Comparison of ENCODE assay signal across 8 cellular contexts in the genomic region with DNA sequence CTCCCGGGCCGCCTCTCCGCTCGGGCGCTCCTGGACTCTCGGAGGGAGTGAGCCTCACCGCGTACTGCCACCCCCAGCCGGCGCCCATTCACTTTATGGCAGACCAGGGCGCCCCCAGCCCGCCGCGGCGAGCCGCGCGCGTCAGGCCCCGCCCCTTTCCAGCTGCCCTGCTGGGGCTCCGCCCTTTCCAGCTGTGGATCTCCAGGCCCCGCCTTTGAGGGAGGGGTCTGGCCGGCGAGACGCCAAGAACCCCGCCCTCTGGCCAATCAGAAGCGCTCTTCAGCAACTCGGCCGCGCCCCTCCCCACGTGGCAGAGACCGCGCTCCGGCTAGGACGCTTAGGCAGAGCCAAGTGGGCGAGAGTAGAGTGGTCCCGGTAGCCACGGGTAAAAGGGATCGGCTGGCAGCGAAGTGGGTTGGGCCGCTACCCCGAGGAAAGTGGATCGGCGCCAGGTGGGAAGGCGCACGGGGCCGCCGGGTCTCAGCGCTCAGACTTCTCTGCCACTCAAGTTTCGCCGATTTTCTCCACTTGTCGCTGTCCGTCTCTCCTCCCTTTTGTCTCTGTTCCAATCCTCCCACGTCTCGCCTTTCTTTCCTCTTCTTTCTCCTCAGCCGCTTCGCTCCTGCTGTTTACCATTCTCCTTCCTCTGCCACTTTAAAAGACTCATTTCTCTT. TPM values are rescaled to one million over a fixed set of nuclear protein-coding genes. Genes with fewer than 3 reads are reported as not detected.
DNase-seq lines count a peak whose midpoint lies in the region; ATAC-seq and TF ChIP-seq lines count a peak whose summit lies in the region.

Gene PITX3 (minus strand): TSS at position 69 of the 674 bp plus-strand sequence. CDS start 9,432 bp downstream, outside the sequence.

- TF ChIP-seq CTCF in LNCaP clone FGC (IDR thresholded peaks at IDR 0.05; ENCODE audit: control insufficient read depth, extremely low read depth, insufficient read depth): no peak
- peak in 1 of 3 experiments; percentile 23 for TF ChIP-seq CTCF in ascending aorta (IDR thresholded peaks at IDR 0.05)

- no peaks in the 10 kb centered on the region for H3K9me3 Mint-ChIP-seq in T-helper 2 cell treated with Interferon-gamma antibody and Interleukin-4, amounts not matched to agents 5 μg/mL and 100 μg/mL, for 36 hours

- no peaks in the 10 kb centered on the region for H3K36me3 ChIP-seq in ascending aorta
- H3K36me3 ChIP-seq in urinary bladder (ENCODE audit: insufficient read depth): no peaks in the 10 kb centered on the region

- intact Hi-C loops in ascending aorta (cut with DNase I): loop anchor here (5.0 kb wide), 1 partner anchor 261 kb away; the partner anchor contains the start of genes ACTR1A and SUFU
- intact Hi-C loops in right cardiac atrium (cut with DNase I): no loop called here

- H3K4me1 Mint-ChIP-seq in T-helper 2 cell treated with Interferon-gamma antibody and Interleukin-4, amounts not matched to agents 5 μg/mL and 100 μg/mL, for 36 hours (ENCODE audit: low read depth): peaks cover 18% of the 10 kb centered on the region

- H3K27me3 Mint-ChIP-seq in T-helper 2 cell treated with Interferon-gamma antibody and Interleukin-4, amounts not matched to agents 5 μg/mL and 100 μg/mL, for 36 hours (ENCODE audit: low read depth): peaks cover 46% of the 10 kb centered on the region

- peak within 1 kb of the TSS; percentile 86 for H3K4me3 Mint-ChIP-seq in T-helper 2 cell treated with Interferon-gamma antibody and Interleukin-4, amounts not matched to agents 5 μg/mL and 100 μg/mL, for 36 hours

- peak; percentile 44 for ATAC-seq in GM21515 (IDR thresholded peaks at IDR 0.05; ENCODE audit: unreplicated experiment)
- ATAC-seq in right cardiac atrium: peak; percentile 84 to 86

- H3K27me3 ChIP-seq in ascending aorta (no peaks in the 10 kb centered on the region), right cardiac atrium (ENCODE audit: control insufficient read depth, insufficient read depth) (no peaks in the 10 kb centered on the region)

- DNase-seq in DMS 273 (lab: John Stamatoyannopoulos, UW; ENCODE audit: unreplicated experiment) (peak; percentile 90), LNCaP clone FGC (ENCODE audit: low read depth) (no peak), ascending aorta (ENCODE audit: low spot score in 2 of 2) (peak; percentile 79 to 95), right cardiac atrium (peak; percentile 95 to 98 (median 98)), putamen (ENCODE audit: low spot score) (peak; percentile 40)
- peak; percentile 93 for DNase-seq in T-helper 2 cell treated with Interferon-gamma antibody and Interleukin-4, amounts not matched to agents 5 μg/mL and 100 μg/mL, for 36 hours (ENCODE audit: low spot score)

- H3K9me3 ChIP-seq in ascending aorta: no peaks in the 10 kb centered on the region
- no peaks in the 10 kb centered on the region for H3K9me3 ChIP-seq in right cardiac atrium (ENCODE audit: control insufficient read depth, low read length)

- H3K27ac ChIP-seq in ascending aorta: no peak within 1 kb of the TSS
- no peak within 1 kb of the TSS for H3K27ac ChIP-seq in right cardiac atrium (ENCODE audit: low read length)
- H3K27ac ChIP-seq in urinary bladder (ENCODE audit: low read depth): no peak within 1 kb of the TSS

- peaks cover 2% of the 10 kb centered on the region for H3K36me3 Mint-ChIP-seq in T-helper 2 cell treated with Interferon-gamma antibody and Interleukin-4, amounts not matched to agents 5 μg/mL and 100 μg/mL, for 36 hours (ENCODE audit: low read depth)

- peak within 1 kb of the TSS; percentile 47 for H3K4me3 ChIP-seq in LNCaP clone FGC (ENCODE audit: low read depth, low read length)
- H3K4me3 ChIP-seq in ascending aorta: peak within 1 kb of the TSS; percentile 70 to 71
- H3K4me3 ChIP-seq in right cardiac atrium (ENCODE audit: low read length): peak within 1 kb of the TSS; percentile 69
- H3K4me3 ChIP-seq in urinary bladder (ENCODE audit: low read depth, low read length): peak within 1 kb of the TSS; percentile 43

- H3K4me1 ChIP-seq in ascending aorta (peaks cover 13 to 26% of the 10 kb centered on the region in 2 donors), right cardiac atrium (ENCODE audit: control insufficient read depth, insufficient read depth, low read length) (peaks cover 3% of the 10 kb centered on the region), urinary bladder (ENCODE audit: insufficient read depth) (no peaks in the 10 kb centered on the region)

- no peak within 1 kb of the TSS for H3K27ac Mint-ChIP-seq in T-helper 2 cell treated with Interferon-gamma antibody and Interleukin-4, amounts not matched to agents 5 μg/mL and 100 μg/mL, for 36 hours

- WGBS in right cardiac atrium: under 1% methylated on average over 57 of the region's 57 CpGs
- WGBS in urinary bladder: under 1% methylated on average over 57 of the region's 57 CpGs

RNA-seq across cellular contexts. Expression of gene PITX3, which starts in this region (rescaled TPM):
- total RNA-seq in ascending aorta: not detected
- total RNA-seq in right cardiac atrium: under 1 TPM; 0.25 to 0.82 (median 0.29) TPM
- 0.52 TPM for polyA plus RNA-seq in right cardiac atrium
- 0.32 TPM for total RNA-seq in urinary bladder
- 0.08 TPM for polyA plus RNA-seq in urinary bladder

Comparison
In these comparisons a context has a peak if more than half of its experiments do, and no peak if none do; other contexts are left out.
1. Peak in DNase-seq and H3K4me3 ChIP-seq in ascending aorta; RNA of the gene not detected or under 1 TPM.
2. Peak in DNase-seq, ATAC-seq and H3K4me3 ChIP-seq in right cardiac atrium; RNA of the gene not detected or under 1 TPM.